Comparison of ENCODE assay signal across 8 cellular contexts in the genomic region with DNA sequence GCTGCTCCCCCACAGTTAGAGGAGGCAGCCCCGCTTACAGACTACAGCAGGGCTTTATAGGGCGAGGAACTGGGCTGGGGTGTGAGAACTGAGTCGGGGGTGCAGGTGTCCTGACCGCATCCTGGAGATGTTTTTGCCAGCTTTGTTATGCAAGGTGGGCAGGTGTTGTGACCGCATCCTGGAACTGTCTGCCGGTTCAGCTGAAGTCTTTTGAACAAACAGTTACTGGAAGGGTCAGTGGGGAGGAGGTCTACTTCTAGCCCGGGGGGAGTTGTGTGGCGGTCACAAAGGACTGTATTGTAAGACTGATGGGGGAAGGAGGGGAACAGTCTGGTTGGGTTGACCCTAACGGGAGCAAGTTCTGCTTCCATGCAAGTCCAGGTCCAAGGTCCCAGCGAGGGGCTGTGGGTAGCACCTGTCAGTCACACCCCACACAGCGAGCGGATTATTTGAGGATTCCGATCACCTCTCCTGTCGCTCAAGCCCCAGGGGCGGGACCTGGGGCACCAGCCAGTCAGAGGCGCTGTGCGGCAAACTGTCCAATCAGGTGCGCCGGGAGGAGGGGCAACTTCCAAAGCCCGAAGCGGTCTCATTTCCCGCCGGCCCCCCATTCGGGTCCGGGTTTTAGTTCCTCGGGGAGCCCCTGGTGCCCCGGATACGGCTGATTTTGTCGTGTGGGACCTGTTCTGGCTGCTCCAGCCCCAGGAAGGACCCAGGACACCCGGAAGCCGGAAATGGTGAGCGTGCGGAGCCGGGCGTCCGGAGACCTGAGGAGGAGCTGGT. TPM values are rescaled to one million over a fixed set of nuclear protein-coding genes. Genes with fewer than 3 reads are reported as not detected.
DNase-seq lines count a peak whose midpoint lies in the region; ATAC-seq, FAIRE-seq and TF ChIP-seq lines count a peak whose summit lies in the region.

A gene (plus strand): TSS at position 610 of the 783 bp plus-strand sequence. CDS start 125 bp downstream, at position 735.

- no peak for TF ChIP-seq CTCF in OCI-LY3 (IDR thresholded peaks at IDR 0.05; ENCODE audit: low read depth, low read length)
- no peak for TF ChIP-seq CTCF in endothelial cell of umbilical vein (IDR thresholded peaks at IDR 0.05; ENCODE audit: extremely low read depth in 1 of 2, insufficient read depth in 1 of 2, low read depth in 1 of 2, low read length in 2 of 2)

- POLR2A ChIA-PET in endothelial cell of umbilical vein (lab: Charles Lee): interaction anchor here (0.7 kb wide), 1 partner anchor 197 kb away, joined by 3 read pairs; a partner anchor contains a TSS

- intact Hi-C loops in endothelial cell of umbilical vein (cut with micrococcal nuclease): loop anchor here (5.0 to 10.0 kb wide), 2 partner anchors 64 to 236 kb away; a partner anchor contains a TSS

- H3K27me3 ChIP-seq in OCI-LY3 (ENCODE audit: low read depth, low read length) (no peaks in the 10 kb centered on the region), endothelial cell of umbilical vein (ENCODE audit: control insufficient read depth in 2 of 2, insufficient read depth in 2 of 2, low read length in 2 of 2) (no peaks in the 10 kb centered on the region)

- CTCF ChIA-PET in endothelial cell of umbilical vein (lab: Charles Lee): interaction anchor here (0.6 to 1.0 kb wide), 3 partner anchors 9 to 136 kb away, joined by 3 to 4 read pairs (median 3); no protein-coding TSS in a partner anchor

- no peaks in the 10 kb centered on the region for H3K9me1 ChIP-seq in endothelial cell of umbilical vein (replicated peaks; ENCODE audit: control insufficient read depth, extremely low read depth, insufficient read depth, low read length)

- TF ChIP-seq POLR2A in endothelial cell of umbilical vein (IDR thresholded peaks at IDR 0.05; ENCODE audit: low read depth, low read length): no peak

- H3K4me2 ChIP-seq in OCI-LY3 (ENCODE audit: low read length) (peak within 1 kb of the TSS; percentile 87), endothelial cell of umbilical vein (ENCODE audit: insufficient read depth, low read length) (peak within 1 kb of the TSS; percentile 54)

- H2AFZ ChIP-seq in OCI-LY3 (ENCODE audit: low read depth, low read length): peak within 1 kb of the TSS; percentile 49
- H2AFZ ChIP-seq in endothelial cell of umbilical vein (ENCODE audit: low read depth, low read length): peak within 1 kb of the TSS; percentile 95

- dilution Hi-C loops in endothelial cell of umbilical vein (cut with MboI; ENCODE audit: extremely low pct_ligation_motif_present, low sequenced_read_pairs): no loop called here

- H3K36me3 ChIP-seq in OCI-LY3 (replicated peaks; ENCODE audit: low read depth, low read length) (peaks cover 32% of the 10 kb centered on the region), endothelial cell of umbilical vein (ENCODE audit: control insufficient read depth in 2 of 2, extremely low read depth in 1 of 2, insufficient read depth in 2 of 2, low read length in 2 of 2) (no peaks in the 10 kb centered on the region)

- BruUV-seq in endothelial cell of umbilical vein (replicated peaks; lab: Mats Ljungman, UMichigan): no TSS peak

- ATAC-seq in GM21528 (IDR thresholded peaks at IDR 0.05; ENCODE audit: low FRiP score, unreplicated experiment): peak; percentile 66

- 0 out of 2 replicates have a peak, but pooled peaks cover 7% of the 10 kb centered on the region for H3K9me3 ChIP-seq in OCI-LY3 (ENCODE audit: insufficient read depth, low read length)
- H3K9me3 ChIP-seq in endothelial cell of umbilical vein (replicated peaks; ENCODE audit: control insufficient read depth, insufficient read depth, low read length): no peaks in the 10 kb centered on the region

- H3K79me2 ChIP-seq in OCI-LY3 (ENCODE audit: low read length) (peaks cover 51% of the 10 kb centered on the region), endothelial cell of umbilical vein (ENCODE audit: control insufficient read depth, insufficient read depth, low read length) (peaks cover 4% of the 10 kb centered on the region)

- H3K4me1 ChIP-seq in OCI-LY3 (ENCODE audit: low read length) (peaks cover 16% of the 10 kb centered on the region), endothelial cell of umbilical vein (ENCODE audit: control insufficient read depth, extremely low read depth, insufficient read depth, low read length) (peaks cover 6% of the 10 kb centered on the region)

- FAIRE-seq in endothelial cell of umbilical vein (lab: Jason Lieb, UNC): peak; percentile 97

- H3K9ac ChIP-seq in OCI-LY3 (ENCODE audit: low read length): peak within 1 kb of the TSS; percentile 95
- peak within 1 kb of the TSS; percentile 89 for H3K9ac ChIP-seq in endothelial cell of umbilical vein (replicated peaks; ENCODE audit: extremely low read depth, insufficient read depth, low read length)

- no peaks in the 10 kb centered on the region for H4K20me1 ChIP-seq in OCI-LY3 (ENCODE audit: insufficient read depth, low read length)
- H4K20me1 ChIP-seq in endothelial cell of umbilical vein (replicated peaks; ENCODE audit: control insufficient read depth, extremely low read depth, insufficient read depth, low read length): no peaks in the 10 kb centered on the region

- H3K27ac ChIP-seq in OCI-LY3 (ENCODE audit: low read length): peak within 1 kb of the TSS; percentile 76
- H3K27ac ChIP-seq in endothelial cell of umbilical vein (ENCODE audit: insufficient read depth, low read depth, low read length): peak within 1 kb of the TSS; percentile 32

- DNase-seq in DMS 273 treated with DMSO at 0.1 percent for 48 hours (lab: John Stamatoyannopoulos, UW) (peak; percentile 86), HuH-7.5 (ENCODE audit: low spot score) (peak; percentile 99), endothelial cell of umbilical vein (ENCODE audit: low read depth, low spot score) (peak; percentile 91), midbrain (lab: John Stamatoyannopoulos, UW) (peak; percentile 94)
- DNase-seq in activated CD8-positive, alpha-beta memory T cell treated with anti-CD3 and anti-CD28 coated beads, Interleukin-2, amount 50 U/mL, for 4 hours: peak; percentile 92
- DNase-seq in stimulated activated CD8-positive, alpha-beta memory T cell treated with anti-CD3 and anti-CD28 coated beads, Interleukin-15, amount 100 ng/mL, for 48 hours (ENCODE audit: low read depth in 2 of 2): peak; percentile 96 to 97

- H3K4me3 ChIP-seq in OCI-LY3 (ENCODE audit: low read length) (peak within 1 kb of the TSS; percentile 96), endothelial cell of umbilical vein (replicated peaks in 1 of 3; ENCODE audit: insufficient read depth in 1 of 3, low read depth in 1 of 3, low read length in 3 of 3) (peak within 1 kb of the TSS; percentile 45 to 88 (median 78))

TF ChIP-seq in endothelial cell of umbilical vein, 7 proteins besides CTCF, POLR2A, EP300 and RAD21:
- TF ChIP-seq GATA2 (IDR thresholded peaks at IDR 0.05; ENCODE audit: insufficient read depth, insufficient read length, low read depth, low read length) (no peak), POLR2AphosphoS5 (IDR thresholded peaks at IDR 0.05; ENCODE audit: insufficient read depth, low read depth, low read length) (peak; percentile 41)

RNA-seq across cellular contexts. Expression of the gene that starts here (rescaled TPM):
- 10.6 and 12.8 TPM in 2 replicates for total RNA-seq in endothelial cell of umbilical vein
- 2.8 TPM in 2 replicates for polyA plus RNA-seq in endothelial cell of umbilical vein
- polyA plus RNA-seq in endothelial cell of umbilical vein (2011; cell fraction: cytosol; rRNA removed): 3.2 and 3.6 TPM in 2 replicates
- polyA plus RNA-seq in endothelial cell of umbilical vein (2011; cell fraction: nucleus; rRNA removed): 4.0 and 5.0 TPM in 2 replicates
- 4.0 and 7.4 TPM in 2 replicates for polyA plus RNA-seq in endothelial cell of umbilical vein (2012)
- polyA minus RNA-seq in endothelial cell of umbilical vein: 3.4 and 6.4 TPM in 2 replicates
- polyA minus RNA-seq in endothelial cell of umbilical vein (2011; cell fraction: cytosol; rRNA and poly(A)+ RNA removed): 3.8 TPM
- 3.6 and 5.2 TPM in 2 replicates for polyA minus RNA-seq in endothelial cell of umbilical vein (2011; cell fraction: nucleus; rRNA and poly(A)+ RNA removed)

Comparison
In these comparisons a context has a peak if more than half of its experiments do, and no peak if none do; other contexts are left out.
1. Peak in every context shown above with its lines: DNase-seq, ATAC-seq, H3K4me3 ChIP-seq and H3K27ac ChIP-seq.